ENCODE assay signal across 29 cellular contexts in the genomic region with DNA sequence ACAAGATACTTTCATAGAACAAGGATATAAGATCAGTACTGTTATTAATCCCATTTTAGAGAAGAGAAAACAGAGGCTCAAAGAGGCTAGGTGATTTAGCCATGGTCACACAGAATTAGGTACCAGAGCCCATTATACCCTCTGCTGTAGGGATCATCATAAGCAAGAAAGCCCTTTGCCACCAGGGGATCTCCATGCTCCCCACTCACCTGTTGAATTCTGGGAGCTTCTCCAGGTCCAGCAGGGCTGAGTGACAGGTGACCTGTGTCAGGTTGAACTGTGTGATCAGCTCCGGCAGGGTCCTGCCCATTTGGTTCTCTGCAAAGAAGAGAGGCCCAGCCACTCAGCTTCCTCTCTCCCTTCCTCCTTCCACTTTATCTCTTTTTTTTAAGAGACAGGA.
"Had no signal": no experiment of that assay in that cellular context is flagged by ENCODE, and none has a peak within 500 bp of the region (broad histone marks: within the 10 kb centered on the region; RNA-seq: fewer than 3 reads in every experiment).

No MANE protein-coding gene starts in this region.

- H3K27me3 Mint-ChIP-seq: stimulated activated memory B cell treated with anti-CD40 and anti-IgM and Interleukin-4, amounts not matched to agents 10 μg/mL and 1 μg/mL and 100 μg/mL, for 72 hours; stimulated activated naive B cell treated with anti-CD40 and anti-IgM and Interleukin-4, amounts not matched to agents 10 μg/mL and 1 μg/mL and 100 μg/mL, for 72 hours; stimulated activated naive CD8-positive, alpha-beta T cell treated with anti-CD3 and anti-CD28 coated beads, Interleukin-15, amount 100 ng/mL, for 72 hours; stimulated activated naive CD8-positive, alpha-beta T cell treated with anti-CD3 and anti-CD28 coated beads, Interleukin-15, Interleukin-2, amounts not matched to agents 100 ng/mL and 50 ng/mL, for 24 hours; type B pancreatic cell had no signal

- H3K4me1 ChIP-seq: stomach, suprapubic skin, testis, thyroid gland, tibial artery, tibial nerve, transverse colon, upper lobe of left lung, upper lobe of right lung, uterus, vagina had no signal

- H3K4me3 ChIP-seq: stomach, suprapubic skin, testis, thoracic aorta, thyroid gland, tibial artery, tibial nerve, transverse colon, upper lobe of left lung, upper lobe of right lung, uterus, vagina had no signal

- H3K36me3 ChIP-seq: uterus had no signal

- ATAC-seq: stimulated activated effector memory CD8-positive, alpha-beta T cell treated with anti-CD3 and anti-CD28 coated beads, Interleukin-12 subunit alpha, Interleukin-12 subunit beta, amount 100 ng/mL, for 72 hours; stimulated activated memory B cell treated with anti-CD40 and anti-IgM and Interleukin-4, amounts not matched to agents 10 μg/mL and 1 μg/mL and 100 μg/mL, for 72 hours; stimulated activated naive B cell treated with anti-CD40 and anti-IgM and Interleukin-4, amounts not matched to agents 10 μg/mL and 1 μg/mL and 100 μg/mL, for 72 hours; stimulated activated naive CD8-positive, alpha-beta T cell treated with anti-CD3 and anti-CD28 coated beads, Interleukin-15, amount 100 ng/mL, for 72 hours; stimulated activated naive CD8-positive, alpha-beta T cell treated with anti-CD3 and anti-CD28 coated beads, Interleukin-15, Interleukin-2, amounts not matched to agents 100 U/mL and 50 U/mL, for 24 hours; upper lobe of right lung had no signal

- DNase-seq: stimulated activated CD4-positive, alpha-beta T cell treated with anti-CD3 and anti-CD28 coated beads, Interleukin-2, amount 100 ng/mL, for 48 hours; stimulated activated CD4-positive, alpha-beta T cell treated with anti-CD3 and anti-CD28 coated beads, Interleukin-4, amount 100 ng/mL, for 1 hour; stimulated activated CD4-positive, alpha-beta T cell treated with anti-CD3 and anti-CD28 coated beads, Interleukin-4, amount 100 ng/mL, for 24 hours; stimulated activated CD4-positive, alpha-beta T cell treated with anti-CD3 and anti-CD28 coated beads, Interleukin-4, amount 100 ng/mL, for 4 hours; stimulated activated CD8-positive, alpha-beta memory T cell treated with anti-CD3 and anti-CD28 coated beads, Interleukin-4, amount 100 ng/mL, for 48 hours; stimulated activated naive B cell treated with anti-CD40 and anti-IgM and Interleukin-4, amounts not matched to agents 10 μg/mL and 1 μg/mL and 100 μg/mL, for 72 hours; stimulated activated naive CD4-positive, alpha-beta T cell; stimulated activated naive CD4-positive, alpha-beta T cell treated with Interleukin-2 at 50 U/mL for 16 hours; stimulated activated naive CD8-positive, alpha-beta T cell treated with anti-CD3 and anti-CD28 coated beads, Interleukin-15, amount 100 ng/mL, for 72 hours; stimulated activated naive CD8-positive, alpha-beta T cell treated with anti-CD3 and anti-CD28 coated beads, Interleukin-15, Interleukin-2, amounts not matched to agents 100 U/mL and 50 U/mL, for 24 hours; stomach; substantia nigra; testis; thyroid gland; tibial artery; transverse colon; trophoblast cell; upper lobe of left lung; upper lobe of right lung; uterus had no signal

- H3K9me3 ChIP-seq: stomach, suprapubic skin, testis, thoracic aorta, thyroid gland, tibial artery, tibial nerve, transverse colon, upper lobe of left lung, upper lobe of right lung, uterus, vagina had no signal

- H3K27me3 ChIP-seq: stomach, suprapubic skin, testis, thyroid gland, tibial artery, tibial nerve, transverse colon, upper lobe of left lung, upper lobe of right lung, uterus, vagina had no signal

- H3K4me3 Mint-ChIP-seq: stimulated activated effector memory CD8-positive, alpha-beta T cell treated with anti-CD3 and anti-CD28 coated beads, Interleukin-12 subunit alpha, Interleukin-12 subunit beta, amount 100 ng/mL, for 72 hours; stimulated activated memory B cell treated with anti-CD40 and anti-IgM and Interleukin-4, amounts not matched to agents 10 μg/mL and 1 μg/mL and 100 μg/mL, for 72 hours; stimulated activated naive B cell treated with anti-CD40 and anti-IgM and Interleukin-4, amounts not matched to agents 10 μg/mL and 1 μg/mL and 100 μg/mL, for 72 hours; stimulated activated naive CD8-positive, alpha-beta T cell treated with anti-CD3 and anti-CD28 coated beads, Interleukin-15, amount 100 ng/mL, for 72 hours; stimulated activated naive CD8-positive, alpha-beta T cell treated with anti-CD3 and anti-CD28 coated beads, Interleukin-15, Interleukin-2, amounts not matched to agents 100 ng/mL and 50 ng/mL, for 24 hours; type B pancreatic cell had no signal

- H3K27ac Mint-ChIP-seq: stimulated activated effector memory CD8-positive, alpha-beta T cell treated with anti-CD3 and anti-CD28 coated beads, Interleukin-12 subunit alpha, Interleukin-12 subunit beta, amount 100 ng/mL, for 72 hours; stimulated activated memory B cell treated with anti-CD40 and anti-IgM and Interleukin-4, amounts not matched to agents 10 μg/mL and 1 μg/mL and 100 μg/mL, for 72 hours; stimulated activated naive B cell treated with anti-CD40 and anti-IgM and Interleukin-4, amounts not matched to agents 10 μg/mL and 1 μg/mL and 100 μg/mL, for 72 hours; stimulated activated naive CD8-positive, alpha-beta T cell treated with anti-CD3 and anti-CD28 coated beads, Interleukin-15, amount 100 ng/mL, for 72 hours; stimulated activated naive CD8-positive, alpha-beta T cell treated with anti-CD3 and anti-CD28 coated beads, Interleukin-15, Interleukin-2, amounts not matched to agents 100 ng/mL and 50 ng/mL, for 24 hours; type B pancreatic cell had no signal

- H3K9me3 Mint-ChIP-seq: stimulated activated effector memory CD8-positive, alpha-beta T cell treated with anti-CD3 and anti-CD28 coated beads, Interleukin-12 subunit alpha, Interleukin-12 subunit beta, amount 100 ng/mL, for 72 hours; stimulated activated memory B cell treated with anti-CD40 and anti-IgM and Interleukin-4, amounts not matched to agents 10 μg/mL and 1 μg/mL and 100 μg/mL, for 72 hours; stimulated activated naive B cell treated with anti-CD40 and anti-IgM and Interleukin-4, amounts not matched to agents 10 μg/mL and 1 μg/mL and 100 μg/mL, for 72 hours; stimulated activated naive CD8-positive, alpha-beta T cell treated with anti-CD3 and anti-CD28 coated beads, Interleukin-15, amount 100 ng/mL, for 72 hours; stimulated activated naive CD8-positive, alpha-beta T cell treated with anti-CD3 and anti-CD28 coated beads, Interleukin-15, Interleukin-2, amounts not matched to agents 100 ng/mL and 50 ng/mL, for 24 hours; type B pancreatic cell had no signal

- H3K27ac ChIP-seq: stomach, suprapubic skin, testis, thoracic aorta, thyroid gland, tibial artery, tibial nerve, transverse colon, upper lobe of left lung, upper lobe of right lung, uterus, vagina had no signal

- H3K4me1 Mint-ChIP-seq: stimulated activated effector memory CD8-positive, alpha-beta T cell treated with anti-CD3 and anti-CD28 coated beads, Interleukin-12 subunit alpha, Interleukin-12 subunit beta, amount 100 ng/mL, for 72 hours; stimulated activated memory B cell treated with anti-CD40 and anti-IgM and Interleukin-4, amounts not matched to agents 10 μg/mL and 1 μg/mL and 100 μg/mL, for 72 hours; stimulated activated naive B cell treated with anti-CD40 and anti-IgM and Interleukin-4, amounts not matched to agents 10 μg/mL and 1 μg/mL and 100 μg/mL, for 72 hours; stimulated activated naive CD8-positive, alpha-beta T cell treated with anti-CD3 and anti-CD28 coated beads, Interleukin-15, amount 100 ng/mL, for 72 hours had no signal

- FAIRE-seq: urothelium cell line had no signal
